Comparison of ENCODE assay signal across 1 cellular context in the genomic region with DNA sequence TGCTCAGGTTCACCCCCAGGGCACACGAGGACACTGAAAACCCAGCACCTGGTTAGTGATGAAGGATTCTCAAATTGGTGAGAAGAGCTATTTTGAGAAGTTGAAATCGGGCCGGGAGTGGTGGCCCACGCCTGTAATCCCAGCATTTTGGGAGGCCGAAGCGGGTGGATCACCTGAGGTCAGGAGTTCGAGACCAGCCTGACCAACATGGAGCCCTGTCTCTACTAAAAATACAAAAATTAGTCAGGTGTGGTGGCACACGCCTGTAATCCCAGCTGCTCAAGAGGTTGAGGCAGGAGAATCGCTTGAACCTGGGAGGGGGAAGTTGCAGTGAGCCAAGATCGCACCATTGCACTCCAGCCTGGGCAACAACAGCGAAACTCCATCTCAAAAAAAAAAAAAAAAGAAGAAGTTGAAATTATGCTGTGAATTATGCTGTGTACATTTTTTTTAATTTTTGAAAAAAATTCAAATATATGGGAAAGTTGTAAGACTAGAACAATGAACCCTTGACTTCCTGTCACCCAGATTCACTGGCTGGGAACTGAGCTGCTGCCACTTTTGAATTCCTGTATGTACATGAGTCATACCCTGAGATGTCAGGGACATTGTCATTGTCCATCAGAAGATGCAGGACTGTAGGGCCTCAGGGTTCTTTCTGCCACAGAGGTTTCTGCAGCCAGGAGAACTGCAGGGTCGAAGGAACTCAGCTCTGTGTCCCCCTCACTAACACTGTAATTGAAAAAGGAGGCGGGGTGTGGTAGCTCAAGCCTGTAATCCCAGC.
TF ChIP-seq lines count a peak whose summit lies in the region.

No MANE protein-coding gene starts in this region.

TF ChIP-seq in K562, 482 proteins besides CTCF, POLR2A, EP300 and RAD21:
- TF ChIP-seq, protein P1, sequence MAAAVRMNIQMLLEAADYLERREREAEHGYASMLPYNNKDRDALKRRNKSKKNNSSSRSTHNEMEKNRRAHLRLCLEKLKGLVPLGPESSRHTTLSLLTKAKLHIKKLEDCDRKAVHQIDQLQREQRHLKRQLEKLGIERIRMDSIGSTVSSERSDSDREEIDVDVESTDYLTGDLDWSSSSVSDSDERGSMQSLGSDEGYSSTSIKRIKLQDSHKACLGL (CRISPR knock-in tag; IDR thresholded peaks at IDR 0.05; ENCODE audit: borderline replicate concordance, poor library complexity, severe bottlenecking) = no peak
- TF ChIP-seq SPI1 (IDR thresholded peaks at IDR 0.05; ENCODE audit: borderline replicate concordance, low read depth, low read length) (0 out of 2 replicates have a peak, but pooled peaks have one; percentile 22), JUND (IDR thresholded peaks at IDR 0.05; ENCODE audit: borderline replicate concordance, low read depth, low read length) (peak; percentile 87), JUND (tag; IDR thresholded peaks at IDR 0.05; ENCODE audit: borderline replicate concordance, low read depth, low read length) (peak; percentile 84), TBL1XR1 (IDR thresholded peaks at IDR 0.05; ENCODE audit: low read length in 2 of 2) (peak in 1 of 2 experiments; percentile 11; a peak in 1 of 4 replicates), KAT2B (IDR thresholded peaks at IDR 0.05; ENCODE audit: low read depth, low read length) (no peak), MCM7 (IDR thresholded peaks at IDR 0.05) (0 out of 4 replicates have a peak, but pooled peaks of 1 of the 2 experiments have one; percentile 55), MTF1 (CRISPR knock-in tag; IDR thresholded peaks at IDR 0.05; ENCODE audit: borderline replicate concordance) (no peak), PHF21A (IDR thresholded peaks at IDR 0.05; ENCODE audit: borderline replicate concordance, low read depth) (peak; percentile 90), ELF4 (CRISPR knock-in tag; IDR thresholded peaks at IDR 0.05) (0 out of 2 replicates have a peak, but pooled peaks have one; percentile 26), JUN (IDR thresholded peaks at IDR 0.05; ENCODE audit: borderline replicate concordance, low read depth, low read length) (peak; percentile 77), JUN (CRISPR knock-in tag; IDR thresholded peaks at IDR 0.05; ENCODE audit: borderline replicate concordance) (no peak), PURB (CRISPR knock-in tag; IDR thresholded peaks at IDR 0.05; ENCODE audit: low read depth) (no peak), CEBPG (CRISPR knock-in tag; IDR thresholded peaks at IDR 0.05) (no peak), CEBPG (tag; conservative IDR thresholded peaks at IDR 0.05 in 1 of 2, IDR thresholded peaks at IDR 0.05 in 1 of 2) (no peak), ZNF384 (IDR thresholded peaks at IDR 0.05; ENCODE audit: low read depth, low read length) (0 out of 2 replicates have a peak, but pooled peaks have one; percentile 3), ZNF551 (CRISPR knock-in tag; IDR thresholded peaks at IDR 0.05) (no peak), RCOR1 (IDR thresholded peaks at IDR 0.05; ENCODE audit: borderline replicate concordance in 1 of 2, low read depth in 2 of 2, low read length in 2 of 2) (peak in 1 of 2 experiments; percentile 26; a peak in 2 of 4 replicates), ARHGAP35 (IDR thresholded peaks at IDR 0.05; ENCODE audit: partially characterized antibody) (peak; percentile 24), FOXK2 (conservative IDR thresholded peaks at IDR 0.05 in 1 of 2, IDR thresholded peaks at IDR 0.05 in 1 of 2; ENCODE audit: low read depth in 2 of 2) (0 out of 4 replicates have a peak, but pooled peaks of 1 of the 2 experiments have one; percentile 8), MEIS2 (IDR thresholded peaks at IDR 0.05; ENCODE audit: partially characterized antibody) (peak; percentile 31)
- TF ChIP-seq, protein P2, sequence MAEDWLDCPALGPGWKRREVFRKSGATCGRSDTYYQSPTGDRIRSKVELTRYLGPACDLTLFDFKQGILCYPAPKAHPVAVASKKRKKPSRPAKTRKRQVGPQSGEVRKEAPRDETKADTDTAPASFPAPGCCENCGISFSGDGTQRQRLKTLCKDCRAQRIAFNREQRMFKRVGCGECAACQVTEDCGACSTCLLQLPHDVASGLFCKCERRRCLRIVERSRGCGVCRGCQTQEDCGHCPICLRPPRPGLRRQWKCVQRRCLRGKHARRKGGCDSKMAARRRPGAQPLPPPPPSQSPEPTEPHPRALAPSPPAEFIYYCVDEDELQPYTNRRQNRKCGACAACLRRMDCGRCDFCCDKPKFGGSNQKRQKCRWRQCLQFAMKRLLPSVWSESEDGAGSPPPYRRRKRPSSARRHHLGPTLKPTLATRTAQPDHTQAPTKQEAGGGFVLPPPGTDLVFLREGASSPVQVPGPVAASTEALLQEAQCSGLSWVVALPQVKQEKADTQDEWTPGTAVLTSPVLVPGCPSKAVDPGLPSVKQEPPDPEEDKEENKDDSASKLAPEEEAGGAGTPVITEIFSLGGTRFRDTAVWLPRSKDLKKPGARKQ (CRISPR knock-in tag; IDR thresholded peaks at IDR 0.05) = no peak
- TF ChIP-seq, protein P3, sequence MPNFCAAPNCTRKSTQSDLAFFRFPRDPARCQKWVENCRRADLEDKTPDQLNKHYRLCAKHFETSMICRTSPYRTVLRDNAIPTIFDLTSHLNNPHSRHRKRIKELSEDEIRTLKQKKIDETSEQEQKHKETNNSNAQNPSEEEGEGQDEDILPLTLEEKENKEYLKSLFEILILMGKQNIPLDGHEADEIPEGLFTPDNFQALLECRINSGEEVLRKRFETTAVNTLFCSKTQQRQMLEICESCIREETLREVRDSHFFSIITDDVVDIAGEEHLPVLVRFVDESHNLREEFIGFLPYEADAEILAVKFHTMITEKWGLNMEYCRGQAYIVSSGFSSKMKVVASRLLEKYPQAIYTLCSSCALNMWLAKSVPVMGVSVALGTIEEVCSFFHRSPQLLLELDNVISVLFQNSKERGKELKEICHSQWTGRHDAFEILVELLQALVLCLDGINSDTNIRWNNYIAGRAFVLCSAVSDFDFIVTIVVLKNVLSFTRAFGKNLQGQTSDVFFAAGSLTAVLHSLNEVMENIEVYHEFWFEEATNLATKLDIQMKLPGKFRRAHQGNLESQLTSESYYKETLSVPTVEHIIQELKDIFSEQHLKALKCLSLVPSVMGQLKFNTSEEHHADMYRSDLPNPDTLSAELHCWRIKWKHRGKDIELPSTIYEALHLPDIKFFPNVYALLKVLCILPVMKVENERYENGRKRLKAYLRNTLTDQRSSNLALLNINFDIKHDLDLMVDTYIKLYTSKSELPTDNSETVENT (CRISPR knock-in tag; IDR thresholded peaks at IDR 0.05) = 0 out of 2 replicates have a peak, but pooled peaks have one; percentile 31
- TF ChIP-seq, protein P4, sequence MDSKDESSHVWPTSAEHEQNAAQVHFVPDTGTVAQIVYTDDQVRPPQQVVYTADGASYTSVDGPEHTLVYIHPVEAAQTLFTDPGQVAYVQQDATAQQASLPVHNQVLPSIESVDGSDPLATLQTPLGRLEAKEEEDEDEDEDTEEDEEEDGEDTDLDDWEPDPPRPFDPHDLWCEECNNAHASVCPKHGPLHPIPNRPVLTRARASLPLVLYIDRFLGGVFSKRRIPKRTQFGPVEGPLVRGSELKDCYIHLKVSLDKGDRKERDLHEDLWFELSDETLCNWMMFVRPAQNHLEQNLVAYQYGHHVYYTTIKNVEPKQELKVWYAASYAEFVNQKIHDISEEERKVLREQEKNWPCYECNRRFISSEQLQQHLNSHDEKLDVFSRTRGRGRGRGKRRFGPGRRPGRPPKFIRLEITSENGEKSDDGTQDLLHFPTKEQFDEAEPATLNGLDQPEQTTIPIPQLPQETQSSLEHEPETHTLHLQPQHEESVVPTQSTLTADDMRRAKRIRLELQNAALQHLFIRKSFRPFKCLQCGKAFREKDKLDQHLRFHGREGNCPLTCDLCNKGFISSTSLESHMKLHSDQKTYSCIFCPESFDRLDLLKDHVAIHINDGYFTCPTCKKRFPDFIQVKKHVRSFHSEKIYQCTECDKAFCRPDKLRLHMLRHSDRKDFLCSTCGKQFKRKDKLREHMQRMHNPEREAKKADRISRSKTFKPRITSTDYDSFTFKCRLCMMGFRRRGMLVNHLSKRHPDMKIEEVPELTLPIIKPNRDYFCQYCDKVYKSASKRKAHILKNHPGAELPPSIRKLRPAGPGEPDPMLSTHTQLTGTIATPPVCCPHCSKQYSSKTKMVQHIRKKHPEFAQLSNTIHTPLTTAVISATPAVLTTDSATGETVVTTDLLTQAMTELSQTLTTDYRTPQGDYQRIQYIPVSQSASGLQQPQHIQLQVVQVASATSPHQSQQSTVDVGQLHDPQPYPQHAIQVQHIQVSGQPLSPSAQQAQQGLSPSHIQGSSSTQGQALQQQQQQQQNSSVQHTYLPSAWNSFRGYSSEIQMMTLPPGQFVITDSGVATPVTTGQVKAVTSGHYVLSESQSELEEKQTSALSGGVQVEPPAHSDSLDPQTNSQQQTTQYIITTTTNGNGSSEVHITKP (IDR thresholded peaks at IDR 0.05; ENCODE audit: partially characterized antibody) = peak; percentile 54
- TF ChIP-seq, protein P5, sequence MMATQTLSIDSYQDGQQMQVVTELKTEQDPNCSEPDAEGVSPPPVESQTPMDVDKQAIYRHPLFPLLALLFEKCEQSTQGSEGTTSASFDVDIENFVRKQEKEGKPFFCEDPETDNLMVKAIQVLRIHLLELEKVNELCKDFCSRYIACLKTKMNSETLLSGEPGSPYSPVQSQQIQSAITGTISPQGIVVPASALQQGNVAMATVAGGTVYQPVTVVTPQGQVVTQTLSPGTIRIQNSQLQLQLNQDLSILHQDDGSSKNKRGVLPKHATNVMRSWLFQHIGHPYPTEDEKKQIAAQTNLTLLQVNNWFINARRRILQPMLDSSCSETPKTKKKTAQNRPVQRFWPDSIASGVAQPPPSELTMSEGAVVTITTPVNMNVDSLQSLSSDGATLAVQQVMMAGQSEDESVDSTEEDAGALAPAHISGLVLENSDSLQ (IDR thresholded peaks at IDR 0.05) = peak; percentile 62
- TF ChIP-seq, protein P6, sequence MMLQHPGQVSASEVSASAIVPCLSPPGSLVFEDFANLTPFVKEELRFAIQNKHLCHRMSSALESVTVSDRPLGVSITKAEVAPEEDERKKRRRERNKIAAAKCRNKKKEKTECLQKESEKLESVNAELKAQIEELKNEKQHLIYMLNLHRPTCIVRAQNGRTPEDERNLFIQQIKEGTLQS (IDR thresholded peaks at IDR 0.05) = no peak
- TF ChIP-seq, protein P6 (CRISPR knock-in tag; conservative IDR thresholded peaks at IDR 0.05) = 0 out of 2 replicates have a peak, but pooled peaks have one; percentile 50
